Comparison of ENCODE assay signal across 21 cellular contexts in genomic region chr1:245434285-245434684, GRCh38.
A peak's percentile ranks its signal among the peaks of the same experiment; 100 is the strongest.
DNase-seq lines count a peak whose midpoint lies in the region; ATAC-seq, FAIRE-seq and TF ChIP-seq lines count a peak whose summit lies in the region.
"Had no signal": no experiment of that assay in that cellular context is flagged by ENCODE, and none has a peak within 500 bp of the region (broad histone marks: within the 10 kb centered on the region; RNA-seq: fewer than 3 reads in every experiment).

No MANE protein-coding gene starts in this region.

- CTCF ChIA-PET in H1 (lab: Charles Lee; ENCODE audit: partially characterized antibody), result interaction anchor here (0.6 kb wide), 1 partner anchor 74 kb away, joined by 5 read pairs; no protein-coding TSS in a partner anchor

- H3K9me2 ChIP-seq in Karpas-422 (replicated peaks; ENCODE audit: insufficient read depth, low read length), result no peaks in the 10 kb centered on the region

- no peak overlapping the region for H3K14ac ChIP-seq in H1 (ENCODE audit: insufficient read length)

- H2AFZ ChIP-seq in Karpas-422 (ENCODE audit: low read length), result no peak overlapping the region
- H2AFZ ChIP-seq in H1 (ENCODE audit: low read length), result no peak overlapping the region

- no peak for ATAC-seq in GM18858 (IDR thresholded peaks at IDR 0.05; ENCODE audit: unreplicated experiment)
- ATAC-seq: activated T-cell treated with anti-CD3 and anti-CD28 coated beads, Interleukin-2, amount 50 U/mL, for 4 hours had no signal

- no peak overlapping the region for H2BK15ac ChIP-seq in H1 (ENCODE audit: low read length)

- no peak overlapping the region for H3K4ac ChIP-seq in H1 (replicated peaks; ENCODE audit: insufficient read length, low read depth, low read length)

- H3K9ac ChIP-seq in Karpas-422 (ENCODE audit: low read length), result no peak overlapping the region
- no peak overlapping the region for H3K9ac ChIP-seq in H1 (replicated peaks in 1 of 4; ENCODE audit: extremely low read depth in 1 of 4, low read depth in 3 of 4, low read length in 3 of 4)
- H3K9ac ChIP-seq: KMS-11 had no signal

- POLR2A ChIA-PET in H1 (lab: Charles Lee; ENCODE audit: partially characterized antibody), result no interaction called here

- no peak overlapping the region for H3K4me3 ChIP-seq in BE2C (ENCODE audit: low read depth, low read length)
- no peak overlapping the region for H3K4me3 ChIP-seq in Karpas-422 (ENCODE audit: low read length)
- H3K4me3 ChIP-seq in H1 (ENCODE audit: extremely low read depth in 1 of 4, insufficient read depth in 2 of 4, low read depth in 3 of 4, low read length in 4 of 4), result no peak overlapping the region
- H3K4me3 ChIP-seq: prostate gland had no signal

- TF ChIP-seq POLR2A in H1 (IDR thresholded peaks at IDR 0.05; ENCODE audit: control extremely low read depth in 1 of 2, low read depth in 2 of 2, low read length in 2 of 2), result no peak

- no peak overlapping the region for H3K56ac ChIP-seq in H1 (replicated peaks; ENCODE audit: insufficient read length, low read depth, low read length)

- no peak overlapping the region for H4K8ac ChIP-seq in H1 (ENCODE audit: extremely low read depth, insufficient read depth, low read length)

- TF ChIP-seq EP300 in H1 (IDR thresholded peaks at IDR 0.05; ENCODE audit: borderline replicate concordance in 1 of 2, low read depth in 2 of 2, low read length in 2 of 2), result no peak

- 0 out of 2 replicates have a peak, but pooled peaks cover 4% of the 10 kb centered on the region for H3K36me3 ChIP-seq in BE2C
- H3K36me3 ChIP-seq in Karpas-422 (ENCODE audit: insufficient read depth, low read length), result no peaks in the 10 kb centered on the region
- no peaks in the 10 kb centered on the region for H3K36me3 ChIP-seq in H1 (ENCODE audit: control insufficient read depth in 2 of 4, insufficient read depth in 4 of 4, low read length in 3 of 4)
- H3K36me3 ChIP-seq: prostate gland had no signal

- H3K18ac ChIP-seq in H1 (ENCODE audit: extremely low read depth, low read length), result no peak overlapping the region

- no peak overlapping the region for H2AK5ac ChIP-seq in H1 (ENCODE audit: low read depth, low read length)

- TF ChIP-seq CTCF in BE2C (IDR thresholded peaks at IDR 0.05; ENCODE audit: low read depth, low read length) (peak; percentile 51), H1 (IDR thresholded peaks at IDR 0.05; ENCODE audit: control extremely low read depth in 1 of 3, insufficient read depth in 1 of 3, low read depth in 1 of 3, low read length in 3 of 3) (peak; percentile 15 to 43 (median 18); a peak in 2 of 4 replicates)

- H4K91ac ChIP-seq in H1 (replicated peaks; ENCODE audit: insufficient read length, low read length), result no peak overlapping the region

- WGBS in H1 (ENCODE audit: extremely low coverage in 1 of 2, insufficient coverage in 1 of 2, insufficient read length in 1 of 2, insufficient replicate concordance in 2 of 2, low coverage in 1 of 2, low lambda C conversion rate in 2 of 2, missing lambda C conversion rate in 1 of 2), 2 experiments, result 91% methylated on average over 1 of the region's 1 CpG; no CpG with 5 or more reads in 1 of the 2 experiments

- no peak overlapping the region for H4K5ac ChIP-seq in H1 (ENCODE audit: insufficient read length, low read depth, low read length)

- no peak overlapping the region for H2BK12ac ChIP-seq in H1 (ENCODE audit: low read depth, low read length)

- peaks cover 4% of the 10 kb centered on the region; the same call in 1 of the 2 replicates for H3K23me2 ChIP-seq in H1 (ENCODE audit: low read depth, low read length)

- H3K27ac ChIP-seq in Karpas-422 (ENCODE audit: low read length) (no peak overlapping the region), H1 (ENCODE audit: low read depth, low read length) (no peak overlapping the region)
- H3K27ac ChIP-seq: C4-2B, HL-60, KMS-11, prostate gland had no signal

- H3K4me2 ChIP-seq in Karpas-422 (ENCODE audit: low read depth, low read length, poor library complexity, severe bottlenecking) (no peak overlapping the region), H1 (ENCODE audit: insufficient read depth in 1 of 2, low read depth in 2 of 2, low read length in 2 of 2) (no peak overlapping the region)
- H3K4me2 ChIP-seq: KMS-11 had no signal

- H4K20me1 ChIP-seq in Karpas-422 (ENCODE audit: insufficient read depth, low read depth, low read length), result no peaks in the 10 kb centered on the region
- H4K20me1 ChIP-seq in H1 (replicated peaks in 1 of 2; ENCODE audit: control insufficient read depth in 1 of 2, insufficient read depth in 2 of 2, low read length in 2 of 2), result no peaks in the 10 kb centered on the region

- no peaks in the 10 kb centered on the region for H3K79me1 ChIP-seq in H1 (ENCODE audit: low read depth, low read length)

- H3K4me1 ChIP-seq in BE2C (peaks cover 4% of the 10 kb centered on the region), Karpas-422 (ENCODE audit: low read length) (no peaks in the 10 kb centered on the region), H1 (replicated peaks in 1 of 4; ENCODE audit: control insufficient read depth in 3 of 4, insufficient read depth in 4 of 4, low read length in 3 of 4) (no peaks in the 10 kb centered on the region)
- H3K4me1 ChIP-seq: prostate gland had no signal

- H3K9me3 ChIP-seq in BE2C (no peaks in the 10 kb centered on the region), Karpas-422 (ENCODE audit: low read length) (no peaks in the 10 kb centered on the region), H1 (ENCODE audit: insufficient read depth in 2 of 2, low read depth in 1 of 2, low read length in 1 of 2) (no peaks in the 10 kb centered on the region)
- H3K9me3 ChIP-seq: prostate gland had no signal

- FAIRE-seq in H1 (lab: Jason Lieb, UNC), result no peak
- FAIRE-seq: endometrium, GM18507 had no signal

- H2BK120ac ChIP-seq in H1 (replicated peaks; ENCODE audit: low read depth, low read length), result no peak overlapping the region

- DNase-seq in ACHN (peak; percentile 10), BE2C (peak; percentile 37), Karpas-422 (peak; percentile 54), H1 (ENCODE audit: low read depth in 1 of 2, low spot score in 2 of 2) (no peak), kidney tubule cell (ENCODE audit: low spot score) (no peak), SHP77 (lab: John Stamatoyannopoulos, UW) (no peak)
- DNase-seq: activated CD4-positive, alpha-beta memory T cell treated with anti-CD3 and anti-CD28 coated beads for 36 hours; activated naive CD4-positive, alpha-beta T cell treated with anti-CD3 and anti-CD28 coated beads, Interleukin-2, amount 10 ng/mL, durations not matched to agents 7 days and 5 days; activated T-cell treated with anti-CD3 and anti-CD28 coated beads, Interleukin-2, amount 50 U/mL, for 4 hours; aorta; foreskin fibroblast; GOT3; NCI-H1417 treated with DMSO at 0.1 percent for 48 hours; nephron progenitor cell had no signal

- H3K27me3 ChIP-seq in BE2C (no peaks in the 10 kb centered on the region), Karpas-422 (ENCODE audit: low read length) (no peaks in the 10 kb centered on the region), H1 (replicated peaks in 1 of 4; ENCODE audit: control insufficient read depth in 3 of 4, extremely low read depth in 1 of 4, insufficient read depth in 3 of 4, low read length in 3 of 4) (no peaks in the 10 kb centered on the region)

- in situ Hi-C loops in ACHN (cut with HindIII; ENCODE audit: low pct_ligation_motif_present, low pct_unique_long_range_greater_than_20kb, low sequenced_read_pairs), result no loop called here

- no peak overlapping the region for H2BK20ac ChIP-seq in H1 (ENCODE audit: low read length)

- H3K23ac ChIP-seq in H1 (ENCODE audit: insufficient read length), result no peak overlapping the region

- H3K79me2 ChIP-seq in Karpas-422 (ENCODE audit: low read length) (no peaks in the 10 kb centered on the region), H1 (ENCODE audit: control insufficient read depth in 1 of 2, insufficient read depth in 2 of 2, low read length in 2 of 2) (no peaks in the 10 kb centered on the region)

- H2BK5ac ChIP-seq in H1 (ENCODE audit: low read depth, low read length), result no peak overlapping the region

- peak in 1 of 2 experiments; percentile 28; a peak in 1 of 4 replicates for TF ChIP-seq RAD21 in H1 (IDR thresholded peaks at IDR 0.05 in 1 of 2, conservative IDR thresholded peaks at IDR 0.05 in 1 of 2; ENCODE audit: low read depth in 2 of 2, low read length in 2 of 2)

TF ChIP-seq in H1, 55 proteins besides CTCF, POLR2A, EP300 and RAD21 (continues in another document):
- TF ChIP-seq, protein P1, sequence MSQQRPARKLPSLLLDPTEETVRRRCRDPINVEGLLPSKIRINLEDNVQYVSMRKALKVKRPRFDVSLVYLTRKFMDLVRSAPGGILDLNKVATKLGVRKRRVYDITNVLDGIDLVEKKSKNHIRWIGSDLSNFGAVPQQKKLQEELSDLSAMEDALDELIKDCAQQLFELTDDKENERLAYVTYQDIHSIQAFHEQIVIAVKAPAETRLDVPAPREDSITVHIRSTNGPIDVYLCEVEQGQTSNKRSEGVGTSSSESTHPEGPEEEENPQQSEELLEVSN (IDR thresholded peaks at IDR 0.05), result no peak
- no peak for TF ChIP-seq POU5F1 (IDR thresholded peaks at IDR 0.05; ENCODE audit: low read depth, low read length)
- TF ChIP-seq RNF2 (IDR thresholded peaks at IDR 0.05; ENCODE audit: borderline replicate concordance, low read depth, low read length, missing control alignments, poor library complexity, severe bottlenecking), result no peak
- TF ChIP-seq KDM1A (IDR thresholded peaks at IDR 0.05; ENCODE audit: borderline replicate concordance, low read length), result no peak
- TF ChIP-seq FOSL1 (IDR thresholded peaks at IDR 0.05; ENCODE audit: insufficient read depth, low read depth, low read length), result no peak

Comparison
In these comparisons a context has a peak if more than half of its experiments do, and no peak if none do; other contexts are left out.
1. DNase-seq: peak in ACHN (single experiment), BE2C (single experiment) and Karpas-422 (single experiment); none in H1 (0 of 2), kidney tubule cell (single experiment) and SHP77 (0 of 2).